In the genomic region with DNA sequence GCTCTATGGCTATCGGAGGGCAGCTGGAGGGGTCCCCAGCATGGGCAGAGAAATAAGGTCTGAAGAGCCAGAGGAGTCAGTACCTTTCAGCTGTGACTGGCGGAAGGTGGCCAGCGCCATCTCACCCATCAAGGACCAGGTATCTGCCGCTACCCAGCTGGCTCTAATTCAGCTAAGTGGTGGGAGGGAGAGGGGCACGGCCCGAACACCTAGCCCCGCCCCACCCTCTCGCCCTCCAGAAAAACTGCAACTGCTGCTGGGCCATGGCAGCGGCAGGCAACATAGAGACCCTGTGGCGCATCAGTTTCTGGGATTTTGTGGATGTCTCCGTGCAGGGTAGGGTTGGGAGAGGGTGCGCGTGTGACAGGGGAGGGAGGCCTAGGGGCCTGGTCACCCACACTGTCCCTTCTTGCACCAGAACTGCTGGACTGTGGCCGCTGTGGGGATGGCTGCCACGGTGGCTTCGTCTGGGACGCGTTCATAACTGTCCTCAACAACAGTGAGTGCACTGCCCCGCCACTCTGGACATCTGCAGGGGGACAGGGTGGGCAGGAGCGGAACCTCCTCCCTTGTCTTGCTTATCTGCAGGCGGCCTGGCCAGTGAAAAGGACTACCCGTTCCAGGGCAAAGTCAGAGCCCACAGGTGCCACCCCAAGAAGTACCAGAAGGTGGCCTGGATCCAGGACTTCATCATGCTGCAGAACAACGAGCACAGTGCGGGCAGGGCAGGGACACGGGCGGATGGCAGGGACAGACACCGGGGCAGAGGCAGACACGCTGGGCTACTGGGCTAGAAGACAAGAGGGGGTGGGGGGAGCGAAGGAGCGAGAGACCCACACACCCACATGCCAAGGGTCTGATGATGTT, we compare ENCODE assay signal across 25 cellular contexts. TPM values are rescaled to one million over a fixed set of nuclear protein-coding genes. Genes with fewer than 3 reads are reported as not detected.
DNase-seq lines count a peak whose midpoint lies in the region; ATAC-seq, FAIRE-seq and TF ChIP-seq lines count a peak whose summit lies in the region.
"Had no signal": no experiment of that assay in that cellular context is flagged by ENCODE, and none has a peak within 500 bp of the region (broad histone marks: within the 10 kb centered on the region; RNA-seq: fewer than 3 reads in every experiment).

No MANE protein-coding gene starts in this region.

- H3K79me2 ChIP-seq in K562 (ENCODE audit: control insufficient read depth, insufficient read depth, low read length): peaks cover 4% of the 10 kb centered on the region; the same call in 2 of the 3 replicates

- no peak overlapping the region for H2AFZ ChIP-seq in K562 (ENCODE audit: low read depth, low read length)
- H2AFZ ChIP-seq: GM23248, hepatocyte had no signal

- H3K36me3 Mint-ChIP-seq in neural crest cell (ENCODE audit: low read depth): peaks cover 4% of the 10 kb centered on the region

- H3K27me3 ChIP-seq in K562 (ENCODE audit: control insufficient read depth in 2 of 2, insufficient read depth in 2 of 2, low read length in 2 of 2): no peaks in the 10 kb centered on the region
- H3K27me3 ChIP-seq: adrenal gland, colonic mucosa, esophagus squamous epithelium, hepatocyte, suprapubic skin had no signal

- intact Hi-C loops in K562 (cut with micrococcal nuclease): no loop called here

- TF ChIP-seq POLR2A in K562 (conservative IDR thresholded peaks at IDR 0.05): no peak

- TF ChIP-seq EP300 in K562 (IDR thresholded peaks at IDR 0.05; ENCODE audit: low read length): no peak

- no peaks in the 10 kb centered on the region for H3K9me3 ChIP-seq in K562 (replicated peaks; ENCODE audit: control insufficient read depth, insufficient read depth, low read depth, low read length)
- H3K9me3 ChIP-seq: adrenal gland, colonic mucosa, esophagus squamous epithelium, suprapubic skin had no signal

- peaks cover 3% of the 10 kb centered on the region; the same call in 1 of the 2 replicates for H4K20me1 ChIP-seq in K562 (replicated peaks; ENCODE audit: control insufficient read depth, insufficient read depth, low read length)

- no TSS peak for BruUV-seq in K562 (replicated peaks; lab: Mats Ljungman, UMichigan)

- TF ChIP-seq CTCF in K562 (IDR thresholded peaks at IDR 0.05 in 2 of 3, conservative IDR thresholded peaks at IDR 0.05 in 1 of 3; ENCODE audit: insufficient read depth in 2 of 3, low read depth in 1 of 3, low read length in 3 of 3) (no peak), neural crest cell (conservative IDR thresholded peaks at IDR 0.05) (no peak)

- peaks cover 6 to 30% of the 10 kb centered on the region in 2 experiments; a peak in 3 of 5 replicates for H3K4me1 ChIP-seq in K562 (replicated peaks in 1 of 2; ENCODE audit: control insufficient read depth in 2 of 2, insufficient read depth in 2 of 2, low read length in 2 of 2)
- H3K4me1 ChIP-seq: colonic mucosa had no signal

- H3K27ac ChIP-seq in K562 (ENCODE audit: extremely low read depth, low read depth, low read length): no peak overlapping the region
- H3K27ac ChIP-seq: adrenal gland, colonic mucosa, esophagus squamous epithelium, GM23248, hepatocyte, suprapubic skin had no signal

- H3K27ac Mint-ChIP-seq in neural crest cell (ENCODE audit: unreplicated experiment): no peak overlapping the region
- H3K27ac Mint-ChIP-seq: nephron progenitor cell had no signal

- 91% methylated on average over 24 of the region's 30 CpGs for WGBS in K562 (ENCODE audit: insufficient coverage, low coverage, missing lambda C conversion rate)

- TF ChIP-seq RAD21 in K562 (CRISPR knock-in tag; conservative IDR thresholded peaks at IDR 0.05 in 1 of 2, IDR thresholded peaks at IDR 0.05 in 1 of 2): no peak

- H3K9me3 Mint-ChIP-seq in neural crest cell: no peaks in the 10 kb centered on the region
- H3K9me3 Mint-ChIP-seq: CD4-positive, alpha-beta memory T cell; nephron progenitor cell; T-helper 2 cell treated with Interferon-gamma antibody and Interleukin-4, amounts not matched to agents 5 μg/mL and 100 μg/mL, for 36 hours had no signal

- H3K4me3 Mint-ChIP-seq in neural crest cell: peak overlapping the region; percentile 19
- H3K4me3 Mint-ChIP-seq: nephron progenitor cell; T-helper 2 cell treated with Interferon-gamma antibody and Interleukin-4, amounts not matched to agents 5 μg/mL and 100 μg/mL, for 36 hours had no signal

- peak; percentile 1 for DNase-seq in stimulated activated CD4-positive, alpha-beta T cell treated with anti-CD3 and anti-CD28 coated beads, Interleukin-1b, Interleukin-23, amount 100 ng/mL, for 48 hours
- DNase-seq in stimulated activated CD4-positive, alpha-beta T cell treated with anti-CD3 and anti-CD28 coated beads, Interleukin-4, amount 100 ng/mL, for 4 hours: no peak
- DNase-seq in K562 (ENCODE audit: extremely low read depth in 1 of 4, low spot score in 3 of 4) (no peak), neural crest cell (ENCODE audit: low read depth, low spot score) (no peak), CD1c-positive myeloid dendritic cell (ENCODE audit: extremely low spot score) (no peak), SIG-M5 (lab: John Stamatoyannopoulos, UW) (no peak), NCI-H1436 treated with DMSO at 0.1 percent for 48 hours (lab: John Stamatoyannopoulos, UW) (no peak)
- DNase-seq: activated CD4-positive, alpha-beta T cell treated with anti-CD3 and anti-CD28 coated beads for 48 hours; activated CD8-positive, alpha-beta memory T cell treated with anti-CD3 and anti-CD28 coated beads, Interleukin-2, amount 50 U/mL, for 4 hours; CD4-positive, alpha-beta memory T cell; colonic mucosa; DMS153; esophagus squamous epithelium; GM23248; NCI-H2081; NCI-H345; NCI-H748 treated with DMSO at 0.1 percent for 48 hours; nephron progenitor cell; RPMI8226 had no signal

- no peak for FAIRE-seq in K562 (lab: Jason Lieb, UNC)
- FAIRE-seq: frontal cortex had no signal

- in situ Hi-C loops in K562 (cut with MboI): loop anchor here (5.0 kb wide), 1 partner anchor 105 kb away; no protein-coding TSS in a partner anchor

- H3K9ac ChIP-seq in K562 (ENCODE audit: insufficient read depth in 1 of 2, low read depth in 2 of 2, low read length in 2 of 2): 0 out of 4 replicates have a peak overlapping the region, but pooled peaks of 1 of the 2 experiments have one; percentile 32
- H3K9ac ChIP-seq: GM23248 had no signal

- POLR2A ChIA-PET in K562 (lab: Yijun Ruan, JAX): interaction anchor here (0.6 to 14.4 kb wide), 7 partner anchors 8 to 171 kb away, joined by 3 to 147 read pairs (median 6); partner anchors contain the start of gene MUS81

- CTCF ChIA-PET in K562 (lab: Yijun Ruan, JAX; ENCODE audit: low intra/inter-chr PET ratio): interaction anchor here (2.7 kb wide), 1 partner anchor 106 kb away, joined by 24 read pairs; no protein-coding TSS in a partner anchor

- no peak overlapping the region for H3K4me2 ChIP-seq in K562 (ENCODE audit: insufficient read depth, low read length)
- H3K4me2 ChIP-seq: hepatocyte had no signal

- peaks cover 16% of the 10 kb centered on the region for H3K4me1 Mint-ChIP-seq in neural crest cell

- no peak for ATAC-seq in K562

- H3K36me3 ChIP-seq in K562 (ENCODE audit: control insufficient read depth, insufficient read depth, low read length): peaks cover 50% of the 10 kb centered on the region

- H3K4me3 ChIP-seq in K562: no peak overlapping the region
- H3K4me3 ChIP-seq: adrenal gland, colonic mucosa, esophagus squamous epithelium, GM23248, hepatocyte, suprapubic skin had no signal

- H3K27me3 Mint-ChIP-seq in neural crest cell (ENCODE audit: low read depth): no peaks in the 10 kb centered on the region
- H3K27me3 Mint-ChIP-seq: CD4-positive, alpha-beta memory T cell had no signal

- H3K9me1 ChIP-seq in K562 (ENCODE audit: control insufficient read depth, insufficient read depth, low read length): no peaks in the 10 kb centered on the region

RNA-seq across cellular contexts. Expression of gene CTSW, which starts 2.8 kb away (rescaled TPM):
- total RNA-seq in K562 (2011; cell fraction: chromatin; rRNA removed; ENCODE audit: low replicate concordance): not detected in 2 replicates
- not detected in 2 replicates for total RNA-seq in K562 (2011; cell fraction: nucleolus; rRNA removed)
- not detected in 2 replicates for total RNA-seq in K562 (2011; cell fraction: nucleoplasm; rRNA removed)
- total RNA-seq in K562 (2014; rRNA removed) (not detected in 2 replicates), K562 (2014; rRNA removed; fragmentation: Illumina TruSeq; extraction: Trizol) (not detected in 2 replicates), K562 (2015; rRNA removed; fragmentation: Illumina TruSeq; extraction: Trizol) (not detected in 2 replicates), K562 (2021) (not detected in 2 replicates), neural crest cell (not detected in 2 replicates)
- polyA plus RNA-seq in K562 (2011; rRNA removed) (0.05 TPM in 1 of 2 replicates, not detected in the other), K562 (2014; fragmentation: Illumina TruSeq; extraction: Trizol) (not detected in 2 replicates), K562 (2014; fragmentation: Nextera tagmentation; extraction: Ambion mirVana) (under 1 TPM in 1 of 2 experiments, not detected in 1; 0.04 TPM), K562 (2014; rRNA removed) (not detected in 2 replicates)
- polyA plus RNA-seq in K562 (2011; cell fraction: cytosol; rRNA removed): 0.07 TPM in 1 of 2 replicates, not detected in the other
- polyA plus RNA-seq in K562 (2011; cell fraction: nucleus; rRNA removed): 0.11 and 0.13 TPM in 2 replicates
- 0.11 and 0.16 TPM in 2 replicates for polyA plus RNA-seq in K562 (2012)
- not detected in 2 replicates for polyA minus RNA-seq in K562 (2011; rRNA and poly(A)+ RNA removed)
- polyA minus RNA-seq in K562 (2011; cell fraction: cytosol; rRNA and poly(A)+ RNA removed): not detected in 2 replicates
- polyA minus RNA-seq in K562 (2011; cell fraction: nucleus; rRNA and poly(A)+ RNA removed): not detected in 2 replicates
- total RNA-seq: frontal cortex, hepatocyte, MCF 10A had no signal

RNA-seq across cellular contexts. Expression of gene FIBP, which starts 5.8 kb away (rescaled TPM):
- 53.7 and 168 TPM in 2 replicates for total RNA-seq in K562 (2011; cell fraction: chromatin; rRNA removed; ENCODE audit: low replicate concordance)
- 118 and 119 TPM in 2 replicates for total RNA-seq in K562 (2011; cell fraction: nucleolus; rRNA removed)
- 83.9 and 91.0 TPM in 2 replicates for total RNA-seq in K562 (2011; cell fraction: nucleoplasm; rRNA removed)
- 77.2 and 98.5 TPM in 2 replicates for total RNA-seq in K562 (2014; rRNA removed)
- 36.8 and 44.6 TPM in 2 replicates for total RNA-seq in K562 (2014; rRNA removed; fragmentation: Illumina TruSeq; extraction: Trizol)
- 45.8 and 46.8 TPM in 2 replicates for total RNA-seq in K562 (2015; rRNA removed; fragmentation: Illumina TruSeq; extraction: Trizol)
- 51.1 and 54.0 TPM in 2 replicates for total RNA-seq in K562 (2021)
- polyA plus RNA-seq in K562 (2011; rRNA removed): 58.8 and 69.4 TPM in 2 replicates
- 81.2 and 144 TPM in 2 replicates for polyA plus RNA-seq in K562 (2011; cell fraction: cytosol; rRNA removed)
- polyA plus RNA-seq in K562 (2011; cell fraction: nucleus; rRNA removed): 131 and 187 TPM in 2 replicates
- 65.8 and 94.8 TPM in 2 replicates for polyA plus RNA-seq in K562 (2012)
- 48.6 and 62.8 TPM in 2 replicates for polyA plus RNA-seq in K562 (2014; fragmentation: Illumina TruSeq; extraction: Trizol)
- 10 to 100 TPM; 41.2 to 46.2 TPM for polyA plus RNA-seq in K562 (2014; fragmentation: Nextera tagmentation; extraction: Ambion mirVana)
- polyA plus RNA-seq in K562 (2014; rRNA removed): 79.2 and 82.8 TPM in 2 replicates
- polyA minus RNA-seq in K562 (2011; rRNA and poly(A)+ RNA removed): 43.2 and 46.4 TPM in 2 replicates
- 59.7 and 70.4 TPM in 2 replicates for polyA minus RNA-seq in K562 (2011; cell fraction: cytosol; rRNA and poly(A)+ RNA removed)
- 47.0 and 54.9 TPM in 2 replicates for polyA minus RNA-seq in K562 (2011; cell fraction: nucleus; rRNA and poly(A)+ RNA removed)
- total RNA-seq in neural crest cell: 88.1 and 90.0 TPM in 2 replicates

RNA-seq across cellular contexts. Expression of gene CCDC85B, which starts 8.0 kb away (rescaled TPM):
- total RNA-seq in K562 (2011; cell fraction: chromatin; rRNA removed; ENCODE audit: low replicate concordance): 1.2 and 7.1 TPM in 2 replicates
- 15.7 and 17.8 TPM in 2 replicates for total RNA-seq in K562 (2011; cell fraction: nucleolus; rRNA removed)
- 7.0 and 7.4 TPM in 2 replicates for total RNA-seq in K562 (2011; cell fraction: nucleoplasm; rRNA removed)
- total RNA-seq in K562 (2014; rRNA removed): 138 and 161 TPM in 2 replicates
- total RNA-seq in K562 (2014; rRNA removed; fragmentation: Illumina TruSeq; extraction: Trizol): 0.26 and 0.29 TPM in 2 replicates
- 6.2 and 11.7 TPM in 2 replicates for total RNA-seq in K562 (2015; rRNA removed; fragmentation: Illumina TruSeq; extraction: Trizol)
- 64.4 and 74.8 TPM in 2 replicates for total RNA-seq in K562 (2021)
- 6.8 and 7.9 TPM in 2 replicates for polyA plus RNA-seq in K562 (2011; rRNA removed)
- 19.3 and 81.8 TPM in 2 replicates for polyA plus RNA-seq in K562 (2011; cell fraction: cytosol; rRNA removed)
- 7.6 and 15.8 TPM in 2 replicates for polyA plus RNA-seq in K562 (2011; cell fraction: nucleus; rRNA removed)
- polyA plus RNA-seq in K562 (2012): 35.5 and 38.4 TPM in 2 replicates
- polyA plus RNA-seq in K562 (2014; fragmentation: Illumina TruSeq; extraction: Trizol): 0.30 and 1.9 TPM in 2 replicates
- under 1 TPM; 0.14 to 0.29 TPM for polyA plus RNA-seq in K562 (2014; fragmentation: Nextera tagmentation; extraction: Ambion mirVana)
- 92.3 TPM in 2 replicates for polyA plus RNA-seq in K562 (2014; rRNA removed)
- 0.27 and 0.49 TPM in 2 replicates for polyA minus RNA-seq in K562 (2011; rRNA and poly(A)+ RNA removed)
- 11.3 and 22.7 TPM in 2 replicates for polyA minus RNA-seq in K562 (2011; cell fraction: cytosol; rRNA and poly(A)+ RNA removed)
- 9.6 and 14.0 TPM in 2 replicates for polyA minus RNA-seq in K562 (2011; cell fraction: nucleus; rRNA and poly(A)+ RNA removed)
- total RNA-seq in neural crest cell: 29.3 and 29.4 TPM in 2 replicates

RNA-seq across cellular contexts. Expression of gene EFEMP2, which starts 9.8 kb away (rescaled TPM):
- total RNA-seq in K562 (2011; cell fraction: chromatin; rRNA removed; ENCODE audit: low replicate concordance): 12.1 and 30.7 TPM in 2 replicates
- total RNA-seq in K562 (2011; cell fraction: nucleolus; rRNA removed): 15.1 and 19.3 TPM in 2 replicates
- 11.3 and 15.8 TPM in 2 replicates for total RNA-seq in K562 (2011; cell fraction: nucleoplasm; rRNA removed)
- total RNA-seq in K562 (2014; rRNA removed) (0.64 and 0.86 TPM in 2 replicates), K562 (2014; rRNA removed; fragmentation: Illumina TruSeq; extraction: Trizol) (0.07 and 0.32 TPM in 2 replicates), K562 (2015; rRNA removed; fragmentation: Illumina TruSeq; extraction: Trizol) (0.57 and 0.58 TPM in 2 replicates), K562 (2021) (1.6 and 2.6 TPM in 2 replicates), neural crest cell (36.0 and 38.0 TPM in 2 replicates)
- polyA plus RNA-seq in K562 (2011; rRNA removed) (2.0 and 3.9 TPM in 2 replicates), K562 (2014; fragmentation: Illumina TruSeq; extraction: Trizol) (0.74 and 1.1 TPM in 2 replicates), K562 (2014; fragmentation: Nextera tagmentation; extraction: Ambion mirVana) (under 1 TPM in 1 of 2 experiments, not detected in 1; 0.13 TPM), K562 (2014; rRNA removed) (2.9 TPM in 2 replicates)
- polyA plus RNA-seq in K562 (2011; cell fraction: cytosol; rRNA removed): 3.3 and 4.7 TPM in 2 replicates
- 41.3 and 54.9 TPM in 2 replicates for polyA plus RNA-seq in K562 (2011; cell fraction: nucleus; rRNA removed)
- 1.3 and 4.2 TPM in 2 replicates for polyA plus RNA-seq in K562 (2012)
- polyA minus RNA-seq in K562 (2011; rRNA and poly(A)+ RNA removed): 0.53 and 1.2 TPM in 2 replicates
- polyA minus RNA-seq in K562 (2011; cell fraction: cytosol; rRNA and poly(A)+ RNA removed): 1.3 TPM in 1 of 2 replicates, not detected in the other
- 7.5 and 7.8 TPM in 2 replicates for polyA minus RNA-seq in K562 (2011; cell fraction: nucleus; rRNA and poly(A)+ RNA removed)

RNA-seq across cellular contexts. Expression of gene FOSL1, which starts 17.8 kb away (rescaled TPM):
- total RNA-seq in K562 (2011; cell fraction: chromatin; rRNA removed; ENCODE audit: low replicate concordance): 27.7 and 48.1 TPM in 2 replicates
- 22.8 and 24.7 TPM in 2 replicates for total RNA-seq in K562 (2011; cell fraction: nucleolus; rRNA removed)
- 23.9 and 41.4 TPM in 2 replicates for total RNA-seq in K562 (2011; cell fraction: nucleoplasm; rRNA removed)
- 18.6 and 21.3 TPM in 2 replicates for total RNA-seq in K562 (2014; rRNA removed)
- total RNA-seq in K562 (2014; rRNA removed; fragmentation: Illumina TruSeq; extraction: Trizol): 4.6 and 6.2 TPM in 2 replicates
- total RNA-seq in K562 (2015; rRNA removed; fragmentation: Illumina TruSeq; extraction: Trizol): 10.0 and 12.4 TPM in 2 replicates
- 26.1 and 28.7 TPM in 2 replicates for total RNA-seq in K562 (2021)
- 5.3 and 9.0 TPM in 2 replicates for polyA plus RNA-seq in K562 (2011; rRNA removed)
- 7.6 and 12.9 TPM in 2 replicates for polyA plus RNA-seq in K562 (2011; cell fraction: cytosol; rRNA removed)
- polyA plus RNA-seq in K562 (2011; cell fraction: nucleus; rRNA removed): 10.1 and 26.6 TPM in 2 replicates
- polyA plus RNA-seq in K562 (2012): 24.9 and 29.1 TPM in 2 replicates
- polyA plus RNA-seq in K562 (2014; fragmentation: Illumina TruSeq; extraction: Trizol): 26.9 and 39.6 TPM in 2 replicates
- polyA plus RNA-seq in K562 (2014; fragmentation: Nextera tagmentation; extraction: Ambion mirVana): 1 to 10 TPM; 3.5 to 4.2 TPM
- 16.3 and 16.9 TPM in 2 replicates for polyA plus RNA-seq in K562 (2014; rRNA removed)
- 4.3 and 5.1 TPM in 2 replicates for polyA minus RNA-seq in K562 (2011; rRNA and poly(A)+ RNA removed)
- 7.8 and 8.3 TPM in 2 replicates for polyA minus RNA-seq in K562 (2011; cell fraction: cytosol; rRNA and poly(A)+ RNA removed)
- polyA minus RNA-seq in K562 (2011; cell fraction: nucleus; rRNA and poly(A)+ RNA removed): 6.1 and 10.8 TPM in 2 replicates
- total RNA-seq in neural crest cell: 4.2 and 4.7 TPM in 2 replicates
- total RNA-seq: frontal cortex had no signal
